ENCODE assay signal across 23 cellular contexts in genomic region chr9:535356-535755, GRCh38. TPM values are rescaled to one million over a fixed set of nuclear protein-coding genes. Genes with fewer than 3 reads are reported as not detected.
A peak's percentile ranks its signal among the peaks of the same experiment; 100 is the strongest.
DNase-seq lines count a peak whose midpoint lies in the region; ATAC-seq, FAIRE-seq and TF ChIP-seq lines count a peak whose summit lies in the region.
"Had no signal": no experiment of that assay in that cellular context is flagged by ENCODE, and none has a peak within 500 bp of the region (broad histone marks: within the 10 kb centered on the region; RNA-seq: fewer than 3 reads in every experiment).

No MANE protein-coding gene starts in this region.

- H3K4me1 Mint-ChIP-seq in MCF 10A (ENCODE audit: insufficient read depth, unreplicated experiment): peaks cover 41% of the 10 kb centered on the region

- H3K4me1 ChIP-seq in heart right ventricle (peaks cover 4 to 76% (median 42%) of the 10 kb centered on the region in 9 donors), keratinocyte (ENCODE audit: control insufficient read depth, extremely low read depth, insufficient read depth, low read length) (peaks cover 38% of the 10 kb centered on the region), kidney (ENCODE audit: control insufficient read depth in 1 of 2, insufficient read depth in 1 of 2, low read depth in 1 of 2, low read length in 2 of 2) (peaks cover 14 to 16% of the 10 kb centered on the region in 2 donors)
- H3K4me1 ChIP-seq: SJSA1 had no signal

- H3K9me3 Mint-ChIP-seq in MCF 10A (ENCODE audit: unreplicated experiment): no peaks in the 10 kb centered on the region

- CTCF ChIA-PET in MCF 10A (lab: Yijun Ruan, JAX): no interaction called here

- no peaks in the 10 kb centered on the region for H3K27me3 Mint-ChIP-seq in MCF 10A (ENCODE audit: insufficient read depth, unreplicated experiment)

- WGBS in heart right ventricle, 2 donors: 52 to 61% methylated on average over 4 of the region's 4 CpGs

- TF ChIP-seq CTCF in heart right ventricle (IDR thresholded peaks at IDR 0.05): no peak
- no peak for TF ChIP-seq CTCF in MCF 10A (IDR thresholded peaks at IDR 0.05; ENCODE audit: unreplicated experiment)
- no peak for TF ChIP-seq CTCF in keratinocyte (optimal IDR thresholded peaks at IDR 0.05 in 1 of 3, IDR thresholded peaks at IDR 0.05 in 1 of 3, conservative IDR thresholded peaks at IDR 0.05 in 1 of 3; ENCODE audit: extremely low read depth in 1 of 3, insufficient read depth in 2 of 3, low read length in 3 of 3)
- no peak for TF ChIP-seq CTCF in kidney (IDR thresholded peaks at IDR 0.05; ENCODE audit: borderline replicate concordance, extremely low read depth, insufficient read depth)

- H3K4me2 ChIP-seq in keratinocyte (ENCODE audit: control insufficient read depth, extremely low read depth, insufficient read depth, low read depth, low read length): peak overlapping the region; percentile 54
- H3K4me2 ChIP-seq: smooth muscle cell had no signal

- peak overlapping the region; percentile 14 for H3K4me3 Mint-ChIP-seq in MCF 10A (ENCODE audit: unreplicated experiment)

- no peak overlapping the region for H2AFZ ChIP-seq in keratinocyte (ENCODE audit: control insufficient read depth, low read length)

- intact Hi-C loops in heart right ventricle (cut with DNase I) (loop anchor here in 3 of 10 donors (5.0 to 10.0 kb wide), 3 partner anchors 59 to 71 kb away; no protein-coding TSS in a partner anchor), cardiac septum (cut with DNase I) (no loop called here), MCF 10A (cut with micrococcal nuclease) (no loop called here), kidney (cut with DNase I) (no loop called here)

- peak; percentile 9 for FAIRE-seq in keratinocyte (lab: Jason Lieb, UNC)
- FAIRE-seq in kidney (lab: Jason Lieb, UNC): no peak
- FAIRE-seq: GM12878 had no signal

- peak in 5 of 8 donors; percentile 22 to 63 (median 38) for ATAC-seq in heart right ventricle
- no peak for ATAC-seq in GM18858 (IDR thresholded peaks at IDR 0.05; ENCODE audit: unreplicated experiment)
- no peak for ATAC-seq in GM21390 (IDR thresholded peaks at IDR 0.05; ENCODE audit: unreplicated experiment)
- no peak for ATAC-seq in GM21619 (IDR thresholded peaks at IDR 0.05; ENCODE audit: unreplicated experiment)
- ATAC-seq: GM12878, Panc1 had no signal

- POLR2A ChIA-PET in MCF 10A (lab: Yijun Ruan, JAX): interaction anchor here (0.6 to 2.8 kb wide), 6 partner anchors 10 to 314 kb away, joined by 3 to 7 read pairs (median 3); no protein-coding TSS in a partner anchor

- H3K9me3 ChIP-seq in heart right ventricle (peaks cover 0 to 8% (median 0%) of the 10 kb centered on the region in 11 donors), keratinocyte (ENCODE audit: control insufficient read depth, low read depth, low read length) (no peaks in the 10 kb centered on the region), kidney (ENCODE audit: control insufficient read depth in 1 of 2, low read length in 2 of 2) (no peaks in the 10 kb centered on the region)
- H3K9me3 ChIP-seq: HAP-1, SJSA1, uterus had no signal

- H3K36me3 ChIP-seq in heart right ventricle (peaks cover 0 to 13% (median 0%) of the 10 kb centered on the region in 9 donors), keratinocyte (ENCODE audit: control insufficient read depth in 2 of 2, extremely low read depth in 1 of 2, insufficient read depth in 2 of 2, low read length in 2 of 2) (peaks cover 0 to 9% of the 10 kb centered on the region in 2 experiments), kidney (ENCODE audit: control insufficient read depth in 1 of 2, insufficient read depth in 2 of 2, low read length in 2 of 2) (no peaks in the 10 kb centered on the region)
- H3K36me3 ChIP-seq: SJSA1, uterus had no signal

- peak overlapping the region; percentile 74 for H3K27ac Mint-ChIP-seq in MCF 10A (ENCODE audit: low read depth, unreplicated experiment)

- DNase-seq in heart right ventricle (no peak), cardiac septum (ENCODE audit: low spot score) (no peak), MCF 10A (ENCODE audit: unreplicated experiment) (no peak), keratinocyte (ENCODE audit: low read depth, low spot score) (no peak), kidney (no peak)
- DNase-seq: activated CD4-positive, alpha-beta T cell treated with anti-CD3 and anti-CD28 coated beads for 1 hour; activated CD8-positive, alpha-beta memory T cell treated with anti-CD3 and anti-CD28 coated beads for 24 hours; activated gamma-delta T cell; activated T-cell treated with anti-CD3 and anti-CD28 coated beads, Interleukin-2, amount 50 U/mL, for 1 hour; dermis blood vessel endothelial cell; mesenchymal stem cell; NCI-H1048; NCI-H187 treated with DMSO at 0.1 percent for 48 hours; T-helper 1 cell; uterus had no signal

- peaks cover 81% of the 10 kb centered on the region for H3K79me2 ChIP-seq in keratinocyte (ENCODE audit: control insufficient read depth, insufficient read depth, low read length)

- peaks cover 13% of the 10 kb centered on the region for H3K9me1 ChIP-seq in keratinocyte (ENCODE audit: control insufficient read depth, extremely low read depth, insufficient read depth, low read length)

- no peak overlapping the region for H3K4me3 ChIP-seq in heart right ventricle
- H3K4me3 ChIP-seq in keratinocyte (ENCODE audit: control insufficient read depth in 2 of 3, extremely low read depth in 1 of 3, insufficient read depth in 2 of 3, low read depth in 1 of 3, low read length in 3 of 3): no peak overlapping the region
- no peak overlapping the region for H3K4me3 ChIP-seq in kidney (ENCODE audit: low read length in 2 of 2)
- H3K4me3 ChIP-seq: GM12878, HAP-1, SJSA1, smooth muscle cell, uterus had no signal

- H3K27me3 ChIP-seq in heart right ventricle (no peaks in the 10 kb centered on the region), keratinocyte (ENCODE audit: control insufficient read depth, extremely low read depth, insufficient read depth, low read length) (no peaks in the 10 kb centered on the region)
- H3K27me3 ChIP-seq: SJSA1, uterus had no signal

- no peaks in the 10 kb centered on the region for H4K20me1 ChIP-seq in keratinocyte (ENCODE audit: control insufficient read depth, extremely low read depth, insufficient read depth, low read length)

- dilution Hi-C loops in keratinocyte (cut with MboI; ENCODE audit: extremely low pct_ligation_motif_present, low sequenced_read_pairs): no loop called here

- no TSS peak for BruUV-seq in MCF 10A (replicated peaks; lab: Mats Ljungman, UMichigan)

- peaks cover 47% of the 10 kb centered on the region for H3K36me3 Mint-ChIP-seq in MCF 10A (ENCODE audit: insufficient read depth, unreplicated experiment)

- H3K27ac ChIP-seq in heart right ventricle: peak overlapping the region in 9 of 10 donors; percentile 21 to 74 (median 42)
- peak overlapping the region; percentile 31 for H3K27ac ChIP-seq in keratinocyte (ENCODE audit: control insufficient read depth, insufficient read depth, low read length)
- no peak overlapping the region for H3K27ac ChIP-seq in kidney (ENCODE audit: low read depth in 2 of 2, low read length in 2 of 2)
- H3K27ac ChIP-seq: SJSA1 had no signal

- no peak overlapping the region for H3K9ac ChIP-seq in keratinocyte (ENCODE audit: control insufficient read depth, extremely low read depth, insufficient read depth, low read length)
- H3K9ac ChIP-seq in kidney (ENCODE audit: low read length in 2 of 2): no peak overlapping the region

RNA-seq across cellular contexts. Expression of gene KANK1, which starts 30.9 kb away (rescaled TPM):
- total RNA-seq in heart right ventricle (100 to 1,000 TPM in 8 of 10 donors, 10 to 100 TPM in 2; 89.0 to 136 (median 124) TPM), cardiac septum (90.1 TPM), MCF 10A (2022) (46.0 and 56.1 TPM in 2 replicates), kidney (40.2 TPM)
- polyA plus RNA-seq in heart right ventricle (100 to 1,000 TPM in 1 of 2 donors, 10 to 100 TPM in 1; 42.4 to 116 TPM), keratinocyte (89.6 to 114 TPM (median 91.1 TPM) in 3 replicates), kidney (ENCODE audit: insufficient read depth, low read depth, low replicate concordance) (34.5 TPM)
- polyA plus RNA-seq in keratinocyte (2011; ENCODE audit: low read depth): 49.9 TPM
- 52.4 and 67.0 TPM in 2 replicates for polyA plus RNA-seq in keratinocyte (2011; cell fraction: cytosol; rRNA removed)
- 196 and 207 TPM in 2 replicates for polyA plus RNA-seq in keratinocyte (2011; cell fraction: nucleus; rRNA removed)
- polyA plus RNA-seq in keratinocyte (2012; ENCODE audit: low replicate concordance): 54.4 and 62.2 TPM in 2 replicates
- polyA minus RNA-seq in keratinocyte: 103 to 196 TPM (median 173 TPM) in 3 replicates
- 91.5 TPM for polyA minus RNA-seq in keratinocyte (2011; cell fraction: cytosol; rRNA and poly(A)+ RNA removed)
- polyA minus RNA-seq in keratinocyte (2011; cell fraction: nucleus; rRNA and poly(A)+ RNA removed): 138 and 206 TPM in 2 replicates

Comparison
In these comparisons a context has a peak if more than half of its experiments do, and no peak if none do; other contexts are left out.
1. ATAC-seq: peak in heart right ventricle (5 of 8); none in GM18858 (single experiment), GM21390 (single experiment) and GM21619 (single experiment).
2. H3K27ac ChIP-seq: peak in heart right ventricle (9 of 10) and keratinocyte (single experiment); none in kidney (0 of 2).